Comparison of ENCODE assay signal across 21 cellular contexts in genomic region chr3:105456017-105456416, GRCh38.
DNase-seq lines count a peak whose midpoint lies in the region; ATAC-seq, FAIRE-seq and TF ChIP-seq lines count a peak whose summit lies in the region.
"Had no signal": no experiment of that assay in that cellular context is flagged by ENCODE, and none has a peak within 500 bp of the region (broad histone marks: within the 10 kb centered on the region; RNA-seq: fewer than 3 reads in every experiment).

No MANE protein-coding gene starts in this region.

- no peak overlapping the region for H3K18ac ChIP-seq in mesendoderm (ENCODE audit: low read length)

- H3K36me3 ChIP-seq in mesendoderm (ENCODE audit: control insufficient read depth, insufficient read depth, low read length) (no peaks in the 10 kb centered on the region), testis (ENCODE audit: low read depth, missing control alignments) (no peaks in the 10 kb centered on the region)
- H3K36me3 ChIP-seq: SJCRH30 had no signal

- H2BK15ac ChIP-seq in mesendoderm (replicated peaks; ENCODE audit: low read depth), result no peak overlapping the region

- no CpG with 5 or more reads among the region's 6 CpGs for WGBS in mesendoderm (ENCODE audit: extremely low coverage, insufficient coverage, low lambda C conversion rate)
- WGBS in testis, 2 donors, result 48 to 57% methylated on average over 6 of the region's 6 CpGs

- H3K79me2 ChIP-seq in mesendoderm (ENCODE audit: control insufficient read depth, insufficient read depth, low read length), result no peaks in the 10 kb centered on the region

- TF ChIP-seq CTCF in testis (IDR thresholded peaks at IDR 0.05), result no peak

- H3K23ac ChIP-seq in mesendoderm (ENCODE audit: low read length), result no peak overlapping the region

- H4K8ac ChIP-seq in mesendoderm (ENCODE audit: low read depth, low read length), result no peak overlapping the region

- no peak overlapping the region for H3K4me2 ChIP-seq in mesendoderm (ENCODE audit: low read length)

- H3K4me1 ChIP-seq in mesendoderm (ENCODE audit: control insufficient read depth, low read depth, low read length) (no peaks in the 10 kb centered on the region), testis (no peaks in the 10 kb centered on the region)
- H3K4me1 ChIP-seq: SJCRH30 had no signal

- DNase-seq in GM18507 (ENCODE audit: extremely low spot score, insufficient read length, low read depth) (no peak), caudate nucleus (lab: John Stamatoyannopoulos, UW) (peak in 11 of 61 donors; percentile 3 to 30 (median 13)), mesendoderm (no peak), testis (peak; percentile 65), germinal center (ENCODE audit: low spot score) (no peak), A172 (ENCODE audit: low spot score) (no peak)
- DNase-seq: Calu3; CD8-positive, alpha-beta memory T cell; EL; GF-D8; Karpas-422; MV-4-11; NCI-H1694; NCI-H2081; NCI-H2171; NCI-H446; NCI-H526; OCI-M1; SJCRH30 had no signal

- no peak for TF ChIP-seq POLR2A in testis (IDR thresholded peaks at IDR 0.05)

- H3K79me1 ChIP-seq in mesendoderm (ENCODE audit: low read length), result no peaks in the 10 kb centered on the region

- H3K27me3 ChIP-seq in mesendoderm (ENCODE audit: insufficient read depth, low read length, poor library complexity) (no peaks in the 10 kb centered on the region), testis (no peaks in the 10 kb centered on the region)
- H3K27me3 ChIP-seq: SJCRH30 had no signal

- peak overlapping the region; percentile 56 for H4K5ac ChIP-seq in mesendoderm (ENCODE audit: low read length)

- H3K56ac ChIP-seq in mesendoderm (ENCODE audit: low read length), result peak overlapping the region; percentile 15

- H3K9ac ChIP-seq in mesendoderm (ENCODE audit: low read length), result no peak overlapping the region

- H3K27ac ChIP-seq in caudate nucleus (ENCODE audit: low read depth, low read length) (peak overlapping the region; percentile 53), mesendoderm (ENCODE audit: low read depth, low read length) (no peak overlapping the region), testis (no peak overlapping the region)
- H3K27ac ChIP-seq: SJCRH30 had no signal

- no peaks in the 10 kb centered on the region for H3K9me3 ChIP-seq in testis
- H3K9me3 ChIP-seq: SJCRH30 had no signal

- intact Hi-C loops in testis (cut with DNase I; ENCODE audit: low total_unique reads), result no loop called here

- no peak overlapping the region for H2BK120ac ChIP-seq in mesendoderm (ENCODE audit: low read depth, low read length)

- ATAC-seq in HG03378 (IDR thresholded peaks at IDR 0.05; ENCODE audit: unreplicated experiment), result no peak

- H3K4me3 ChIP-seq in mesendoderm (ENCODE audit: low read length), result no peak overlapping the region
- no peak overlapping the region for H3K4me3 ChIP-seq in testis
- H3K4me3 ChIP-seq: SJCRH30 had no signal

- no peak overlapping the region for H2AK5ac ChIP-seq in mesendoderm (ENCODE audit: low read length)

- H3K4ac ChIP-seq in mesendoderm (ENCODE audit: low read depth, low read length), result no peak overlapping the region

- peak; percentile 18 for FAIRE-seq in GM18507 (lab: Jason Lieb, UNC)
- FAIRE-seq: RCC 7860 had no signal

- H2BK5ac ChIP-seq in mesendoderm (ENCODE audit: low read length), result no peak overlapping the region
